ENCODE assay signal across 14 cellular contexts in genomic region chr3:58287354-58287753, GRCh38.
"Had no signal": no experiment of that assay in that cellular context is flagged by ENCODE, and none has a peak within 500 bp of the region (broad histone marks: within the 10 kb centered on the region; RNA-seq: fewer than 3 reads in every experiment).

No MANE protein-coding gene starts in this region.

- FAIRE-seq: islet of Langerhans, pancreas had no signal

- ATAC-seq: activated CD4-positive, CD25-positive, alpha-beta regulatory T cell treated with anti-CD3 and anti-CD28 coated beads, Interleukin-2, amount 50 U/mL, for 24 hours; left lung; pancreas had no signal

- H3K27ac ChIP-seq: ascending aorta, coronary artery, left lung, pancreas, stomach had no signal

- DNase-seq: activated CD4-positive, alpha-beta T cell treated with anti-CD3 and anti-CD28 coated beads, Interleukin-2, amount 50 U/mL, for 4 hours; activated effector memory CD4-positive, alpha-beta T cell treated with Interleukin-2 at 50 U/mL for 16 hours; activated T-cell treated with anti-CD3 and anti-CD28 coated beads, Interleukin-2, amount 50 U/mL, for 24 hours; effector memory CD4-positive, alpha-beta T cell; left lung; mesenchymal stem cell; nephron progenitor cell; pancreas; stomach; trophoblast cell had no signal
